13 cellular contexts compared by ENCODE assay signal in genomic region chr11:126060651-126061220, GRCh38. TPM values are rescaled to one million over a fixed set of nuclear protein-coding genes. Genes with fewer than 3 reads are reported as not detected.
DNase-seq lines count a peak whose midpoint lies in the region; TF ChIP-seq lines count a peak whose summit lies in the region.
"Had no signal": no experiment of that assay in that cellular context is flagged by ENCODE, and none has a peak within 500 bp of the region (broad histone marks: within the 10 kb centered on the region; RNA-seq: fewer than 3 reads in every experiment).

No MANE protein-coding gene starts in this region.

- H3K9me3 Mint-ChIP-seq in activated CD4-positive, alpha-beta T cell treated with anti-CD3 and anti-CD28 coated beads, Interleukin-2, amount 10 ng/mL, durations not matched to agents 24 days and 14 days: no peaks in the 10 kb centered on the region
- H3K9me3 Mint-ChIP-seq in activated CD4-positive, alpha-beta T cell treated with anti-CD3 and anti-CD28 coated beads, Interleukin-2, amount 10 ng/mL, durations not matched to agents 7 days and 5 days: no peaks in the 10 kb centered on the region
- H3K9me3 Mint-ChIP-seq: activated B cell treated with CpG ODN at 0.5 μM for 24 hours had no signal

- POLR2A ChIA-PET in activated CD4-positive, alpha-beta T cell treated with anti-CD3 and anti-CD28 coated beads, Interleukin-2, amount 10 ng/mL, durations not matched to agents 7 days and 5 days (lab: Charles Lee): no interaction called here

- DNase-seq in activated CD4-positive, alpha-beta T cell treated with anti-CD3 and anti-CD28 coated beads, Interleukin-2, amount 10 ng/mL, durations not matched to agents 24 days and 14 days: no peak
- DNase-seq in activated CD4-positive, alpha-beta T cell treated with anti-CD3 and anti-CD28 coated beads, Interleukin-2, amount 10 ng/mL, durations not matched to agents 7 days and 5 days: no peak
- DNase-seq in mesenchymal stem cell: no peak
- DNase-seq in transverse colon: no peak
- DNase-seq in NCI-H2107 treated with DMSO at 0.1 percent for 48 hours (lab: John Stamatoyannopoulos, UW; ENCODE audit: unreplicated experiment): no peak
- DNase-seq in colonic mucosa: no peak
- DNase-seq in effector CD4-positive, alpha-beta T cell: no peak
- DNase-seq: activated B cell treated with CpG ODN at 0.5 μM for 24 hours; activated T-cell treated with anti-CD3 and anti-CD28 coated beads, Interleukin-2, amount 50 U/mL, for 1 hour; heart left ventricle; mesendoderm; NCI-H345 had no signal

- H3K23ac ChIP-seq in mesenchymal stem cell (ENCODE audit: low read length in 2 of 2): no peak overlapping the region

- CTCF ChIA-PET in activated CD4-positive, alpha-beta T cell treated with anti-CD3 and anti-CD28 coated beads, Interleukin-2, amount 10 ng/mL, durations not matched to agents 7 days and 5 days (lab: Charles Lee): interaction anchor here (0.8 to 1.1 kb wide), 2 partner anchors 34 to 353 kb away, joined by 3 to 5 read pairs; no protein-coding TSS in a partner anchor

- no peak overlapping the region for H3K18ac ChIP-seq in mesenchymal stem cell (ENCODE audit: low read depth in 1 of 2, low read length in 2 of 2)

- no peak overlapping the region for H2BK15ac ChIP-seq in mesenchymal stem cell (ENCODE audit: low read depth, poor library complexity, severe bottlenecking)

- peaks cover 5% of the 10 kb centered on the region for H3K4me1 Mint-ChIP-seq in activated CD4-positive, alpha-beta T cell treated with anti-CD3 and anti-CD28 coated beads, Interleukin-2, amount 10 ng/mL, durations not matched to agents 24 days and 14 days
- H3K4me1 Mint-ChIP-seq in activated CD4-positive, alpha-beta T cell treated with anti-CD3 and anti-CD28 coated beads, Interleukin-2, amount 10 ng/mL, durations not matched to agents 7 days and 5 days: peaks cover 10% of the 10 kb centered on the region

- H2AK5ac ChIP-seq in mesenchymal stem cell (ENCODE audit: low read length, severe bottlenecking): no peak overlapping the region

- H2BK12ac ChIP-seq in mesenchymal stem cell (ENCODE audit: low read length in 2 of 2): no peak overlapping the region

- peaks cover 53% of the 10 kb centered on the region for H3K27me3 Mint-ChIP-seq in activated CD4-positive, alpha-beta T cell treated with anti-CD3 and anti-CD28 coated beads, Interleukin-2, amount 10 ng/mL, durations not matched to agents 24 days and 14 days
- peaks cover 49% of the 10 kb centered on the region for H3K27me3 Mint-ChIP-seq in activated CD4-positive, alpha-beta T cell treated with anti-CD3 and anti-CD28 coated beads, Interleukin-2, amount 10 ng/mL, durations not matched to agents 7 days and 5 days

- intact Hi-C loops in activated CD4-positive, alpha-beta T cell treated with anti-CD3 and anti-CD28 coated beads, Interleukin-2, amount 10 ng/mL, durations not matched to agents 24 days and 14 days (cut with micrococcal nuclease): loop anchor here (5.0 kb wide), 1 partner anchor 158 kb away; the partner anchor contains the start of genes DDX25 and PUS3
- intact Hi-C loops in transverse colon (cut with DNase I; ENCODE audit: low total_unique reads) (loop anchor here (10.0 kb wide), 2 partner anchors 54 to 84 kb away; no protein-coding TSS in a partner anchor), colonic mucosa (cut with DNase I) (loop anchor here (5.0 kb wide), 1 partner anchor 118 kb away; no protein-coding TSS in a partner anchor)

- in situ Hi-C loops in transverse colon (cut with MboI; ENCODE audit: low pct_ligation_motif_present in 1 of 4, low pct_unique_long_range_greater_than_20kb in 1 of 4, low sequenced_read_pairs in 3 of 4): no loop called here

- H2BK5ac ChIP-seq in mesenchymal stem cell (ENCODE audit: low read depth, low read length, poor library complexity, severe bottlenecking): no peak overlapping the region

- H3K9me3 ChIP-seq in mesenchymal stem cell (ENCODE audit: control insufficient read depth, low read length) (no peaks in the 10 kb centered on the region), transverse colon (no peaks in the 10 kb centered on the region), colonic mucosa (no peaks in the 10 kb centered on the region)

- H3K27me3 ChIP-seq in mesenchymal stem cell (ENCODE audit: control insufficient read depth in 1 of 2, insufficient read depth in 1 of 2, low read length in 2 of 2): peaks cover 0 to 40% of the 10 kb centered on the region in 2 experiments
- H3K27me3 ChIP-seq in transverse colon: peaks cover 18% of the 10 kb centered on the region
- no peaks in the 10 kb centered on the region for H3K27me3 ChIP-seq in colonic mucosa

- H2AFZ ChIP-seq in mesenchymal stem cell (ENCODE audit: low read depth, low read length): no peak overlapping the region

- TF ChIP-seq EP300 in transverse colon (IDR thresholded peaks at IDR 0.05; ENCODE audit: low read depth): no peak

- H3K27ac ChIP-seq in VCaP (peak overlapping the region; percentile 98), mesenchymal stem cell (ENCODE audit: low read length, poor library complexity, severe bottlenecking) (no peak overlapping the region), transverse colon (peak overlapping the region in 3 of 4 donors; percentile 83 to 87 (median 85)), colonic mucosa (no peak overlapping the region)

- TF ChIP-seq POLR2A in transverse colon (IDR thresholded peaks at IDR 0.05): no peak

- no peaks in the 10 kb centered on the region for H3K79me1 ChIP-seq in mesenchymal stem cell (replicated peaks; ENCODE audit: low read length, poor library complexity, severe bottlenecking)

- WGBS in mesenchymal stem cell: 93% methylated on average over 2 of the region's 4 CpGs
- 48 to 64% methylated on average over 4 of the region's 4 CpGs for WGBS in transverse colon (ENCODE audit: low coverage in 1 of 2), 2 donors

- H3K27ac Mint-ChIP-seq in activated CD4-positive, alpha-beta T cell treated with anti-CD3 and anti-CD28 coated beads, Interleukin-2, amount 10 ng/mL, durations not matched to agents 24 days and 14 days: no peak overlapping the region
- H3K27ac Mint-ChIP-seq in activated CD4-positive, alpha-beta T cell treated with anti-CD3 and anti-CD28 coated beads, Interleukin-2, amount 10 ng/mL, durations not matched to agents 7 days and 5 days: no peak overlapping the region
- H3K27ac Mint-ChIP-seq: activated B cell treated with CpG ODN at 0.5 μM for 24 hours had no signal

- no peak overlapping the region for H3K14ac ChIP-seq in mesenchymal stem cell (ENCODE audit: low read length in 2 of 2)

- TF ChIP-seq CTCF in VCaP (conservative IDR thresholded peaks at IDR 0.05) (no peak), transverse colon (IDR thresholded peaks at IDR 0.05) (no peak), colonic mucosa (IDR thresholded peaks at IDR 0.05) (no peak)

- H3K4me3 ChIP-seq in mesenchymal stem cell (ENCODE audit: insufficient read depth in 1 of 2, low read depth in 1 of 2, low read length in 2 of 2): peak overlapping the region in 1 of 2 experiments; percentile 84
- no peak overlapping the region for H3K4me3 ChIP-seq in transverse colon
- H3K4me3 ChIP-seq in colonic mucosa: no peak overlapping the region

- H4K8ac ChIP-seq in mesenchymal stem cell (ENCODE audit: low read length): no peak overlapping the region

- no peak overlapping the region for H2BK120ac ChIP-seq in mesenchymal stem cell (ENCODE audit: low read depth, low read length)

- H3K36me3 ChIP-seq in mesenchymal stem cell (ENCODE audit: control insufficient read depth in 1 of 2, insufficient read depth in 2 of 2, low read depth in 1 of 2, low read length in 2 of 2) (peaks cover 0 to 2% of the 10 kb centered on the region in 2 experiments), transverse colon (no peaks in the 10 kb centered on the region), colonic mucosa (no peaks in the 10 kb centered on the region)
- H3K36me3 ChIP-seq: heart left ventricle had no signal

- no peaks in the 10 kb centered on the region for H3K36me3 Mint-ChIP-seq in activated CD4-positive, alpha-beta T cell treated with anti-CD3 and anti-CD28 coated beads, Interleukin-2, amount 10 ng/mL, durations not matched to agents 24 days and 14 days (ENCODE audit: low read depth)
- no peaks in the 10 kb centered on the region for H3K36me3 Mint-ChIP-seq in activated CD4-positive, alpha-beta T cell treated with anti-CD3 and anti-CD28 coated beads, Interleukin-2, amount 10 ng/mL, durations not matched to agents 7 days and 5 days (ENCODE audit: low read depth)

- H3K4me3 Mint-ChIP-seq in activated CD4-positive, alpha-beta T cell treated with anti-CD3 and anti-CD28 coated beads, Interleukin-2, amount 10 ng/mL, durations not matched to agents 24 days and 14 days: peak overlapping the region; percentile 14
- no peak overlapping the region for H3K4me3 Mint-ChIP-seq in activated CD4-positive, alpha-beta T cell treated with anti-CD3 and anti-CD28 coated beads, Interleukin-2, amount 10 ng/mL, durations not matched to agents 7 days and 5 days

- peak overlapping the region; percentile 92 for H3K9ac ChIP-seq in mesenchymal stem cell (ENCODE audit: low read length)
- H3K9ac ChIP-seq in colonic mucosa (ENCODE audit: low read depth in 2 of 2, low read length in 2 of 2): no peak overlapping the region

- no peak overlapping the region for H3K4me2 ChIP-seq in mesenchymal stem cell (ENCODE audit: low read length, poor library complexity, severe bottlenecking)

- H3K4me1 ChIP-seq in mesenchymal stem cell (ENCODE audit: control insufficient read depth, insufficient read depth, low read depth, low read length) (peaks cover 8% of the 10 kb centered on the region), transverse colon (peaks cover 4 to 15% (median 8%) of the 10 kb centered on the region in 4 donors), colonic mucosa (no peaks in the 10 kb centered on the region)

- H3K4ac ChIP-seq in mesenchymal stem cell (ENCODE audit: low read depth in 1 of 2, low read length in 2 of 2): no peak overlapping the region

- no peak overlapping the region for H4K91ac ChIP-seq in mesenchymal stem cell (ENCODE audit: low read length)

RNA-seq across cellular contexts. Expression of gene CDON, which starts 1.9 kb away (rescaled TPM):
- total RNA-seq in activated CD4-positive, alpha-beta T cell treated with anti-CD3 and anti-CD28 coated beads, Interleukin-2, amount 10 ng/mL, durations not matched to agents 24 days and 14 days: 1.9 TPM in 2 replicates
- 1 to 10 TPM; 2.6 to 3.4 TPM for total RNA-seq in activated CD4-positive, alpha-beta T cell treated with anti-CD3 and anti-CD28 coated beads, Interleukin-2, amount 10 ng/mL, durations not matched to agents 7 days and 5 days
- 1.3 TPM for polyA plus RNA-seq in mesenchymal stem cell (2013, experiment 1 of 2)
- polyA plus RNA-seq in mesenchymal stem cell (2013, experiment 2 of 2): 1.1 TPM
- 10 to 100 TPM in 2 of 4 donors, 1 to 10 TPM in 2; 7.6 to 31.0 (median 9.9) TPM for total RNA-seq in transverse colon
- 10 to 100 TPM in 1 of 2 donors, 1 to 10 TPM in 1; 2.3 to 10.5 TPM for total RNA-seq in colonic mucosa

Comparison
In these comparisons a context has a peak if more than half of its experiments do, and no peak if none do; other contexts are left out.
1. H3K27ac ChIP-seq: peak in VCaP (single experiment) and transverse colon (3 of 4); none in mesenchymal stem cell (single experiment) and colonic mucosa (single experiment).